In genomic region chr15:90851945-90852344, GRCh38 we compare ENCODE assay signal across 16 cellular contexts. TPM values are rescaled to one million over a fixed set of nuclear protein-coding genes. Genes with fewer than 3 reads are reported as not detected.
DNase-seq lines count a peak whose midpoint lies in the region; ATAC-seq, FAIRE-seq and TF ChIP-seq lines count a peak whose summit lies in the region.
"Had no signal": no experiment of that assay in that cellular context is flagged by ENCODE, and none has a peak within 500 bp of the region (broad histone marks: within the 10 kb centered on the region; RNA-seq: fewer than 3 reads in every experiment).

No MANE protein-coding gene starts in this region.

- DNase-seq in activated CD4-positive, alpha-beta T cell treated with anti-CD3 and anti-CD28 coated beads for 48 hours: peak; percentile 51
- DNase-seq in activated CD4-positive, alpha-beta T cell treated with anti-CD3 and anti-CD28 coated beads for 1 hour: no peak
- DNase-seq in GM12892 (ENCODE audit: insufficient read length) (no peak), immature natural killer cell (no peak), Caco-2 (no peak), NCI-H1436 (lab: John Stamatoyannopoulos, UW) (no peak)
- peak; percentile 81 for DNase-seq in activated CD8-positive, alpha-beta T cell treated with anti-CD3 and anti-CD28 coated beads, Interleukin-2, amount 10 ng/mL, durations not matched to agents 7 days and 5 days
- DNase-seq: 8988T, cortex of kidney, NCI-H187, NCI-H446 treated with DMSO at 0.1 percent for 48 hours had no signal

- H3K4me1 ChIP-seq in Caco-2: peaks cover 12% of the 10 kb centered on the region
- H3K4me1 ChIP-seq: foreskin keratinocyte had no signal

- peak; percentile 36 for FAIRE-seq in GM12892 (lab: Jason Lieb, UNC)

- intact Hi-C loops in Caco-2 (cut with micrococcal nuclease; ENCODE audit: unreplicated experiment): no loop called here

- no TSS peak for BruUV-seq in Caco-2 (replicated peaks; lab: Mats Ljungman, UMichigan)

- no peaks in the 10 kb centered on the region for H3K36me3 ChIP-seq in Caco-2 (ENCODE audit: control insufficient read depth, insufficient read depth, low read length)

- no peak for TF ChIP-seq POLR2A in GM12892 (IDR thresholded peaks at IDR 0.05; ENCODE audit: low read depth, low read length)

- POLR2A ChIA-PET in activated CD8-positive, alpha-beta T cell treated with anti-CD3 and anti-CD28 coated beads, Interleukin-2, amount 10 ng/mL, durations not matched to agents 7 days and 5 days (lab: Charles Lee): interaction anchor here (0.7 to 3.7 kb wide), 13 partner anchors 8 to 37 kb away, joined by 3 to 34 read pairs (median 5); no protein-coding TSS in a partner anchor
- POLR2A ChIA-PET in Caco-2 (lab: Charles Lee): no interaction called here

- TF ChIP-seq CTCF in Caco-2 (IDR thresholded peaks at IDR 0.05; ENCODE audit: insufficient read depth in 1 of 2, low read depth in 1 of 2, low read length in 1 of 2, severe bottlenecking in 1 of 2, unreplicated experiment in 1 of 2): no peak

- H3K27me3 ChIP-seq in Caco-2 (replicated peaks; ENCODE audit: control insufficient read depth, insufficient read depth, low read length): no peaks in the 10 kb centered on the region
- H3K27me3 ChIP-seq: foreskin keratinocyte, neutrophil had no signal

- ATAC-seq in activated CD8-positive, alpha-beta T cell treated with anti-CD3 and anti-CD28 coated beads, Interleukin-2, amount 10 ng/mL, durations not matched to agents 7 days and 5 days: peak; percentile 18
- no peak for ATAC-seq in GM21381 (IDR thresholded peaks at IDR 0.05; ENCODE audit: unreplicated experiment)

- H3K4me1 Mint-ChIP-seq in activated CD8-positive, alpha-beta T cell treated with anti-CD3 and anti-CD28 coated beads, Interleukin-2, amount 10 ng/mL, durations not matched to agents 7 days and 5 days (ENCODE audit: low read depth): peaks cover 72% of the 10 kb centered on the region
- H3K4me1 Mint-ChIP-seq in immature natural killer cell (peaks cover 54 to 59% of the 10 kb centered on the region in 2 donors), Caco-2 (ENCODE audit: low read depth, unreplicated experiment) (no peaks in the 10 kb centered on the region)
- H3K4me1 Mint-ChIP-seq: brain had no signal

- peaks cover 12% of the 10 kb centered on the region for H3K36me3 Mint-ChIP-seq in activated CD8-positive, alpha-beta T cell treated with anti-CD3 and anti-CD28 coated beads, Interleukin-2, amount 10 ng/mL, durations not matched to agents 7 days and 5 days (ENCODE audit: low read depth)
- H3K36me3 Mint-ChIP-seq in immature natural killer cell (no peaks in the 10 kb centered on the region), Caco-2 (ENCODE audit: insufficient read depth, unreplicated experiment) (no peaks in the 10 kb centered on the region)
- H3K36me3 Mint-ChIP-seq: brain had no signal

- CTCF ChIA-PET in activated CD8-positive, alpha-beta T cell treated with anti-CD3 and anti-CD28 coated beads, Interleukin-2, amount 10 ng/mL, durations not matched to agents 7 days and 5 days (lab: Charles Lee): interaction anchor here (0.9 to 2.9 kb wide), 9 partner anchors 9 to 202 kb away, joined by 3 to 20 read pairs (median 4); partner anchors contain the start of gene HDDC3
- CTCF ChIA-PET in Caco-2 (lab: Charles Lee): interaction anchor here (0.7 kb wide), 1 partner anchor 254 kb away, joined by 3 read pairs; no protein-coding TSS in a partner anchor

- H3K4me3 Mint-ChIP-seq in activated CD8-positive, alpha-beta T cell treated with anti-CD3 and anti-CD28 coated beads, Interleukin-2, amount 10 ng/mL, durations not matched to agents 7 days and 5 days: peak overlapping the region; percentile 58
- H3K4me3 Mint-ChIP-seq in immature natural killer cell: peak overlapping the region; percentile 52 to 91 (median 80)
- H3K4me3 Mint-ChIP-seq in Caco-2 (ENCODE audit: unreplicated experiment): no peak overlapping the region
- H3K4me3 Mint-ChIP-seq: brain had no signal

- no peaks in the 10 kb centered on the region for H3K9me3 ChIP-seq in Caco-2
- H3K9me3 ChIP-seq: neutrophil had no signal

- peaks cover 7% of the 10 kb centered on the region for H3K9me3 Mint-ChIP-seq in activated CD8-positive, alpha-beta T cell treated with anti-CD3 and anti-CD28 coated beads, Interleukin-2, amount 10 ng/mL, durations not matched to agents 7 days and 5 days (ENCODE audit: insufficient read depth)
- H3K9me3 Mint-ChIP-seq in immature natural killer cell (no peaks in the 10 kb centered on the region), Caco-2 (ENCODE audit: unreplicated experiment) (no peaks in the 10 kb centered on the region)
- H3K9me3 Mint-ChIP-seq: brain had no signal

- no peaks in the 10 kb centered on the region for H3K27me3 Mint-ChIP-seq in activated CD8-positive, alpha-beta T cell treated with anti-CD3 and anti-CD28 coated beads, Interleukin-2, amount 10 ng/mL, durations not matched to agents 7 days and 5 days (ENCODE audit: low read depth)
- peaks cover 13 to 26% (median 19%) of the 10 kb centered on the region in 3 donors for H3K27me3 Mint-ChIP-seq in immature natural killer cell (ENCODE audit: low read depth in 3 of 3)
- no peaks in the 10 kb centered on the region for H3K27me3 Mint-ChIP-seq in Caco-2 (ENCODE audit: insufficient read depth, unreplicated experiment)
- H3K27me3 Mint-ChIP-seq: brain had no signal

- no peak overlapping the region for H3K4me3 ChIP-seq in Caco-2 (ENCODE audit: low read depth, low read length)

- peak overlapping the region; percentile 86 for H3K27ac Mint-ChIP-seq in activated CD8-positive, alpha-beta T cell treated with anti-CD3 and anti-CD28 coated beads, Interleukin-2, amount 10 ng/mL, durations not matched to agents 7 days and 5 days
- peak overlapping the region; percentile 91 to 98 (median 94) for H3K27ac Mint-ChIP-seq in immature natural killer cell
- H3K27ac Mint-ChIP-seq in Caco-2 (ENCODE audit: unreplicated experiment): no peak overlapping the region
- H3K27ac Mint-ChIP-seq: brain had no signal

RNA-seq across cellular contexts. Expression of gene FURIN, which starts 16.4 kb away (rescaled TPM):
- polyA plus RNA-seq in GM12892 (2012; ENCODE audit: missing spikeins): 12.6 TPM
- 10 to 100 TPM; 86.0 to 86.5 TPM for total RNA-seq in activated CD8-positive, alpha-beta T cell treated with anti-CD3 and anti-CD28 coated beads, Interleukin-2, amount 10 ng/mL, durations not matched to agents 7 days and 5 days
- polyA plus RNA-seq in immature natural killer cell: 10 to 100 TPM; 18.2 to 22.8 (median 20.8) TPM
- 41.5 and 43.0 TPM in 2 replicates for total RNA-seq in Caco-2 (2022)

RNA-seq across cellular contexts. Expression of gene FES, which starts 32.4 kb away (rescaled TPM):
- polyA plus RNA-seq in GM12892 (2012; ENCODE audit: missing spikeins): 1.3 TPM
- 10 to 100 TPM; 10.5 to 11.1 TPM for total RNA-seq in activated CD8-positive, alpha-beta T cell treated with anti-CD3 and anti-CD28 coated beads, Interleukin-2, amount 10 ng/mL, durations not matched to agents 7 days and 5 days
- polyA plus RNA-seq in immature natural killer cell: 10 to 100 TPM; 28.6 to 73.2 (median 53.5) TPM
- 1.7 and 1.8 TPM in 2 replicates for total RNA-seq in Caco-2 (2022)
- total RNA-seq: M059J had no signal

RNA-seq across cellular contexts. Expression of gene MAN2A2, which starts 51.2 kb away (rescaled TPM):
- 35.7 TPM for polyA plus RNA-seq in GM12892 (2012; ENCODE audit: missing spikeins)
- 10 to 100 TPM; 82.7 to 97.7 TPM for total RNA-seq in activated CD8-positive, alpha-beta T cell treated with anti-CD3 and anti-CD28 coated beads, Interleukin-2, amount 10 ng/mL, durations not matched to agents 7 days and 5 days
- polyA plus RNA-seq in immature natural killer cell: 1 to 10 TPM; 4.1 to 7.4 (median 5.4) TPM
- total RNA-seq in Caco-2 (2022): 64.9 and 69.8 TPM in 2 replicates

Comparison
In these comparisons a context has a peak if more than half of its experiments do, and no peak if none do; other contexts are left out.
1. DNase-seq: peak in activated CD4-positive, alpha-beta T cell treated with anti-CD3 and anti-CD28 coated beads for 48 hours (single experiment) and activated CD8-positive, alpha-beta T cell treated with anti-CD3 and anti-CD28 coated beads, Interleukin-2, amount 10 ng/mL, durations not matched to agents 7 days and 5 days (single experiment); none in activated CD4-positive, alpha-beta T cell treated with anti-CD3 and anti-CD28 coated beads for 1 hour (single experiment), GM12892 (single experiment), immature natural killer cell (0 of 3), Caco-2 (0 of 2) and NCI-H1436 (single experiment).